28 cellular contexts compared by ENCODE assay signal in the genomic region with DNA sequence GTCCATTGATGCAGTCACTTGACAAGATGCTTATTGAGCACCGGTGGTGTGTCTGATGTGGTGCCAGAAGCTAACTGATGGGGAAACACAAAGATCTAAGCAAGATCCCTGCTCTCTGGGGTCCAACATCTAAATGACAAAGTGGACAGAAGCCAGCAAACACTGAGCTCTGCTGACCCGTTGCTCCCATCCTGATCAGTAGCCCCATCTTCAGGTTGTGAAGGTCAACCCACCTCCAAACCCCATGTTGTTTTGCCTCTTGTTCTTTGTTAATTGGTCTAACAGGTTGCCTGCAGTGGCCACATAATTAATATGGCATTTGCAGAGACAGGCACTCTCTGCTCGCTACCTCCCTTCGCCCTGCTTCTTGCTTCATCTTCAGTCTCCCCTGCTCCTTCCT.
"Had no signal": no experiment of that assay in that cellular context is flagged by ENCODE, and none has a peak within 500 bp of the region (broad histone marks: within the 10 kb centered on the region; RNA-seq: fewer than 3 reads in every experiment).

No MANE protein-coding gene starts in this region.

- H3K27ac ChIP-seq: ascending aorta, breast epithelium, cardiac muscle cell, colonic mucosa, gastroesophageal sphincter, heart right ventricle, hepatocyte had no signal

- H3K4me3 ChIP-seq: ascending aorta, breast epithelium, cardiac muscle cell, colonic mucosa, gastroesophageal sphincter, heart right ventricle, hepatocyte had no signal

- H3K4me1 ChIP-seq: ascending aorta, breast epithelium, gastroesophageal sphincter, heart right ventricle had no signal

- H3K27me3 ChIP-seq: ascending aorta, breast epithelium, cardiac muscle cell, colonic mucosa had no signal

- H2AFZ ChIP-seq: hepatocyte had no signal

- H3K79me2 ChIP-seq: hepatocyte had no signal

- H3K27ac Mint-ChIP-seq: activated B cell treated with CpG ODN at 0.5 μM for 24 hours; activated CD8-positive, alpha-beta memory T cell treated with anti-CD3 and anti-CD28 coated beads, Interleukin-2, amount 10 ng/mL, durations not matched to agents 7 days and 5 days; activated CD8-positive, alpha-beta T cell treated with anti-CD3 and anti-CD28 coated beads, Interleukin-2, amount 10 ng/mL, durations not matched to agents 7 days and 5 days; activated naive CD4-positive, alpha-beta T cell treated with anti-CD3 and anti-CD28 coated beads for 36 hours; activated naive CD4-positive, alpha-beta T cell treated with anti-CD3 and anti-CD28 coated beads, Interleukin-2, amount 50 U/mL, for 72 hours; activated naive CD8-positive, alpha-beta T cell treated with anti-CD3 and anti-CD28 coated beads, Interleukin-2, amount 10 ng/mL, durations not matched to agents 7 days and 5 days; activated T-helper 1 cell treated with anti-CD3 and anti-CD28 coated beads, Interleukin-12 subunit alpha, Interleukin-12 subunit beta, Interleukin-2, Interleukin-4 antibody, amounts not matched to agents 30 ng/mL and 10 ng/mL and 1 ng/mL, durations not matched to agents 14 hours and 24 hours and 36 hours; activated T-helper 2 cell treated with anti-CD3 and anti-CD28 coated beads, Interferon-gamma antibody, Interleukin-2, Interleukin-4, amounts not matched to agents 10 μg/mL and 5 μg/mL and 100 μg/mL, durations not matched to agents 14 hours and 24 hours and 36 hours had no signal

- H3K36me3 Mint-ChIP-seq: activated CD8-positive, alpha-beta memory T cell treated with anti-CD3 and anti-CD28 coated beads, Interleukin-2, amount 10 ng/mL, durations not matched to agents 7 days and 5 days; activated naive CD8-positive, alpha-beta T cell treated with anti-CD3 and anti-CD28 coated beads, Interleukin-2, amount 10 ng/mL, durations not matched to agents 7 days and 5 days; brain had no signal

- H3K9me3 Mint-ChIP-seq: activated B cell treated with CpG ODN at 0.5 μM for 24 hours; activated naive CD4-positive, alpha-beta T cell treated with anti-CD3 and anti-CD28 coated beads for 36 hours; activated naive CD4-positive, alpha-beta T cell treated with anti-CD3 and anti-CD28 coated beads, Interleukin-2, amount 50 U/mL, for 72 hours; activated naive CD8-positive, alpha-beta T cell treated with anti-CD3 and anti-CD28 coated beads, Interleukin-2, amount 10 ng/mL, durations not matched to agents 7 days and 5 days; activated T-helper 1 cell treated with anti-CD3 and anti-CD28 coated beads, Interleukin-12 subunit alpha, Interleukin-12 subunit beta, Interleukin-2, Interleukin-4 antibody, amounts not matched to agents 30 ng/mL and 10 ng/mL and 1 ng/mL, durations not matched to agents 14 hours and 24 hours and 36 hours; activated T-helper 2 cell treated with anti-CD3 and anti-CD28 coated beads, Interferon-gamma antibody, Interleukin-2, Interleukin-4, amounts not matched to agents 10 μg/mL and 5 μg/mL and 100 μg/mL, durations not matched to agents 14 hours and 24 hours and 36 hours had no signal

- H3K4me2 ChIP-seq: hepatocyte had no signal

- DNase-seq: activated B cell treated with CpG ODN at 0.5 μM for 24 hours; activated CD4-positive, alpha-beta T cell treated with anti-CD3 and anti-CD28 coated beads for 48 hours; activated CD4-positive, alpha-beta T cell treated with anti-CD3 and anti-CD28 coated beads, Interleukin-2, amount 50 U/mL, for 1 hour; activated CD4-positive, alpha-beta T cell treated with anti-CD3 and anti-CD28 coated beads, Interleukin-2, amount 50 U/mL, for 48 hours; activated CD8-positive, alpha-beta memory T cell treated with anti-CD3 and anti-CD28 coated beads, Interleukin-2, amount 10 ng/mL, durations not matched to agents 7 days and 5 days; activated CD8-positive, alpha-beta memory T cell treated with anti-CD3 and anti-CD28 coated beads, Interleukin-2, amount 50 U/mL, for 4 hours; activated CD8-positive, alpha-beta T cell treated with anti-CD3 and anti-CD28 coated beads, Interleukin-2, amount 10 ng/mL, durations not matched to agents 7 days and 5 days; activated effector memory CD4-positive, alpha-beta T cell treated with anti-CD3 and anti-CD28 coated beads, Interleukin-2, amount 50 U/mL, for 16 hours; activated naive CD4-positive, alpha-beta T cell treated with anti-CD3 and anti-CD28 coated beads for 36 hours; activated naive CD8-positive, alpha-beta T cell treated with anti-CD3 and anti-CD28 coated beads, Interleukin-2, amount 10 ng/mL, durations not matched to agents 7 days and 5 days; activated T-cell treated with anti-CD3 and anti-CD28 coated beads, Interleukin-2, amount 50 U/mL, for 1 hour; activated T-cell treated with anti-CD3 and anti-CD28 coated beads, Interleukin-2, amount 50 U/mL, for 48 hours; central memory CD4-positive, alpha-beta T cell; cerebellar nuclear complex; colonic mucosa; effector CD8-positive, alpha-beta T cell; foreskin melanocyte; heart right ventricle; T-helper 2 cell had no signal

- H3K36me3 ChIP-seq: ascending aorta, breast epithelium, cardiac muscle cell, colonic mucosa, gastroesophageal sphincter, heart right ventricle had no signal

- H3K9me3 ChIP-seq: ascending aorta, breast epithelium, colonic mucosa, heart right ventricle had no signal

- H3K4me3 Mint-ChIP-seq: activated B cell treated with CpG ODN at 0.5 μM for 24 hours; activated CD8-positive, alpha-beta memory T cell treated with anti-CD3 and anti-CD28 coated beads, Interleukin-2, amount 10 ng/mL, durations not matched to agents 7 days and 5 days; activated CD8-positive, alpha-beta T cell treated with anti-CD3 and anti-CD28 coated beads, Interleukin-2, amount 10 ng/mL, durations not matched to agents 7 days and 5 days; activated naive CD4-positive, alpha-beta T cell treated with anti-CD3 and anti-CD28 coated beads for 36 hours; activated naive CD8-positive, alpha-beta T cell treated with anti-CD3 and anti-CD28 coated beads, Interleukin-2, amount 10 ng/mL, durations not matched to agents 7 days and 5 days; activated T-helper 1 cell treated with anti-CD3 and anti-CD28 coated beads, Interleukin-12 subunit alpha, Interleukin-12 subunit beta, Interleukin-2, Interleukin-4 antibody, amounts not matched to agents 30 ng/mL and 10 ng/mL and 1 ng/mL, durations not matched to agents 14 hours and 24 hours and 36 hours; brain had no signal

- H3K4me1 Mint-ChIP-seq: activated B cell treated with CpG ODN at 0.5 μM for 24 hours; activated CD8-positive, alpha-beta memory T cell treated with anti-CD3 and anti-CD28 coated beads, Interleukin-2, amount 10 ng/mL, durations not matched to agents 7 days and 5 days; activated naive CD8-positive, alpha-beta T cell treated with anti-CD3 and anti-CD28 coated beads, Interleukin-2, amount 10 ng/mL, durations not matched to agents 7 days and 5 days had no signal
